Comparison of ENCODE assay signal across 16 cellular contexts in the genomic region with DNA sequence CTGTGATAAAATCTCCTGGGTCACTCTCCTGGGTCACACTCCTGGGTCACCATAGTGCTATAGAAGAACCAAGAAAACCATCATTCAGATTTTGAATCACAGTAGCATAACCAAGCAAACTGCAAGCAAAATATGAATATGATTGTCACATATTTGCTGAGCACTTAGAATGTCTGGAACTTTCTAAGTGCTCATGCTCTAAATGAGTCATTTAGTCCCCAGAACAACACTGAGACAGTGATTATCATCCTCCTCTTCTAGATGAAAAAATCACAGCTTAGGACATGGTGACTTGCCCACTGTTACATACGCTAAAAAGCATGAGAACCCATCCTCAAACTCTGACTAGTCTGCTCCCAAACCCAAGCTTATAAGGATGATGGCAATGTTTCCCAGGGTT. TPM values are rescaled to one million over a fixed set of nuclear protein-coding genes. Genes with fewer than 3 reads are reported as not detected.
DNase-seq lines count a peak whose midpoint lies in the region; ATAC-seq and TF ChIP-seq lines count a peak whose summit lies in the region.
"Had no signal": no experiment of that assay in that cellular context is flagged by ENCODE, and none has a peak within 500 bp of the region (broad histone marks: within the 10 kb centered on the region; RNA-seq: fewer than 3 reads in every experiment).

No MANE protein-coding gene starts in this region.

- H2BK12ac ChIP-seq in mesenchymal stem cell (ENCODE audit: low read length in 2 of 2): no peak overlapping the region

- CTCF ChIA-PET in IMR-90 (lab: Yijun Ruan, JAX): interaction anchor here (0.7 kb wide), 1 partner anchor 290 kb away, joined by 4 read pairs; no protein-coding TSS in a partner anchor

- H3K4me3 Mint-ChIP-seq in chondrocyte (ENCODE audit: unreplicated experiment): no peak overlapping the region
- H3K4me3 Mint-ChIP-seq: CD8-positive, alpha-beta T cell had no signal

- no peak overlapping the region for H3K56ac ChIP-seq in IMR-90 (ENCODE audit: extremely low read depth, insufficient read depth, low read length)

- peaks cover 28% of the 10 kb centered on the region for H3K36me3 Mint-ChIP-seq in chondrocyte (ENCODE audit: low read depth)
- H3K36me3 Mint-ChIP-seq: CD8-positive, alpha-beta T cell had no signal

- H3K9ac ChIP-seq in IMR-90 (ENCODE audit: low read depth, low read length) (no peak overlapping the region), mesenchymal stem cell (ENCODE audit: low read length) (no peak overlapping the region)

- no peak overlapping the region for H2AK5ac ChIP-seq in IMR-90 (ENCODE audit: low read depth, low read length)
- no peak overlapping the region for H2AK5ac ChIP-seq in mesenchymal stem cell (ENCODE audit: low read length, severe bottlenecking)

- H3K27ac ChIP-seq in IMR-90 (ENCODE audit: insufficient read depth, low read length) (no peak overlapping the region), mesenchymal stem cell (ENCODE audit: low read length, poor library complexity, severe bottlenecking) (no peak overlapping the region)

- H3K4me2 ChIP-seq in IMR-90 (ENCODE audit: low read depth, low read length) (no peak overlapping the region), mesenchymal stem cell (ENCODE audit: low read length, poor library complexity, severe bottlenecking) (no peak overlapping the region)

- no peak overlapping the region for H3K4ac ChIP-seq in IMR-90 (ENCODE audit: low read depth, low read length)
- H3K4ac ChIP-seq in mesenchymal stem cell (ENCODE audit: low read depth in 1 of 2, low read length in 2 of 2): no peak overlapping the region

- peaks cover 20% of the 10 kb centered on the region for H3K9me1 ChIP-seq in IMR-90 (ENCODE audit: insufficient read depth, low read length)

- no peak overlapping the region for H4K5ac ChIP-seq in IMR-90 (ENCODE audit: low read depth, low read length)

- H3K4me3 ChIP-seq in IMR-90 (ENCODE audit: insufficient read depth, low read depth, low read length): no peak overlapping the region
- H3K4me3 ChIP-seq in mesenchymal stem cell (ENCODE audit: insufficient read depth in 1 of 2, low read depth in 1 of 2, low read length in 2 of 2): no peak overlapping the region
- H3K4me3 ChIP-seq: GM12878 had no signal

- H3K9me3 Mint-ChIP-seq in chondrocyte (ENCODE audit: low read depth): peaks cover 10% of the 10 kb centered on the region

- H3K27me3 Mint-ChIP-seq in chondrocyte (ENCODE audit: low read depth): no peaks in the 10 kb centered on the region

- H2BK5ac ChIP-seq in IMR-90 (ENCODE audit: low read depth, low read length, poor library complexity, severe bottlenecking) (peak overlapping the region; percentile 38), mesenchymal stem cell (ENCODE audit: low read depth, low read length, poor library complexity, severe bottlenecking) (no peak overlapping the region)

- H3K18ac ChIP-seq in IMR-90 (ENCODE audit: low read depth, low read length) (no peak overlapping the region), mesenchymal stem cell (ENCODE audit: low read depth in 1 of 2, low read length in 2 of 2) (no peak overlapping the region)

- in situ Hi-C loops in IMR-90 (cut with MboI; ENCODE audit: low sequenced_read_pairs): no loop called here

- no peak overlapping the region for H2BK20ac ChIP-seq in IMR-90 (ENCODE audit: low read depth, low read length)

- TF ChIP-seq POLR2A in IMR-90 (IDR thresholded peaks at IDR 0.05; ENCODE audit: low read depth, low read length): no peak

- H3K23ac ChIP-seq in IMR-90 (ENCODE audit: low read depth, low read length): no peak overlapping the region
- H3K23ac ChIP-seq in mesenchymal stem cell (ENCODE audit: low read length in 2 of 2): no peak overlapping the region

- H2BK15ac ChIP-seq in IMR-90 (ENCODE audit: low read depth, low read length) (no peak overlapping the region), mesenchymal stem cell (ENCODE audit: low read depth, poor library complexity, severe bottlenecking) (no peak overlapping the region)

- no TSS peak for BruUV-seq in IMR-90 (replicated peaks; lab: Mats Ljungman, UMichigan)

- POLR2A ChIA-PET in IMR-90 (lab: Charles Lee; ENCODE audit: unreplicated experiment): no interaction called here

- H3K27ac Mint-ChIP-seq in chondrocyte (ENCODE audit: unreplicated experiment): peak overlapping the region; percentile 88
- H3K27ac Mint-ChIP-seq: CD8-positive, alpha-beta T cell had no signal

- H2BK120ac ChIP-seq in IMR-90 (ENCODE audit: low read depth, low read length) (no peak overlapping the region), mesenchymal stem cell (ENCODE audit: low read depth, low read length) (no peak overlapping the region)

- no peak overlapping the region for H4K91ac ChIP-seq in IMR-90 (ENCODE audit: insufficient read depth, low read depth, low read length)
- H4K91ac ChIP-seq in mesenchymal stem cell (ENCODE audit: low read length): no peak overlapping the region

- dilution Hi-C loops in IMR-90 (cut with HindIII; ENCODE audit: low sequenced_read_pairs, unreplicated experiment): no loop called here

- H4K8ac ChIP-seq in IMR-90 (ENCODE audit: low read depth in 2 of 2, low read length in 2 of 2): no peak overlapping the region; a peak in 1 of 4 replicates
- H4K8ac ChIP-seq in mesenchymal stem cell (ENCODE audit: low read length): no peak overlapping the region

- WGBS in IMR-90 (ENCODE audit: extremely low coverage in 2 of 2, insufficient read length in 1 of 2), 2 experiments: no CpG with 5 or more reads among the region's 1 CpG
- 100% methylated on average over 1 of the region's 1 CpG for WGBS in mesenchymal stem cell

- peaks cover 63% of the 10 kb centered on the region for H3K4me1 Mint-ChIP-seq in chondrocyte (ENCODE audit: low read depth)

- H3K14ac ChIP-seq in IMR-90 (replicated peaks; ENCODE audit: low read depth, low read length): no peak overlapping the region; the same call in 1 of the 2 replicates
- H3K14ac ChIP-seq in mesenchymal stem cell (ENCODE audit: low read length in 2 of 2): no peak overlapping the region

- no peak overlapping the region for H2AK9ac ChIP-seq in IMR-90 (replicated peaks; ENCODE audit: low read depth, low read length, poor library complexity)

- H3K4me1 ChIP-seq in IMR-90 (ENCODE audit: control insufficient read depth, insufficient read depth, low read length): peaks cover 6% of the 10 kb centered on the region
- H3K4me1 ChIP-seq in mesenchymal stem cell (ENCODE audit: control insufficient read depth, insufficient read depth, low read depth, low read length): peaks cover 3% of the 10 kb centered on the region

- no peak for TF ChIP-seq RAD21 in IMR-90 (IDR thresholded peaks at IDR 0.05; ENCODE audit: low read length)

- H3K27me3 ChIP-seq in IMR-90 (ENCODE audit: control insufficient read depth, insufficient read depth, low read length) (no peaks in the 10 kb centered on the region), mesenchymal stem cell (ENCODE audit: control insufficient read depth in 1 of 2, insufficient read depth in 1 of 2, low read length in 2 of 2) (no peaks in the 10 kb centered on the region)

- H3K36me3 ChIP-seq in IMR-90 (ENCODE audit: control insufficient read depth, insufficient read depth, low read length) (peaks cover 2% of the 10 kb centered on the region; the same call in 1 of the 2 replicates), mesenchymal stem cell (ENCODE audit: control insufficient read depth in 1 of 2, insufficient read depth in 2 of 2, low read depth in 1 of 2, low read length in 2 of 2) (peaks cover 0 to 3% of the 10 kb centered on the region in 2 experiments)

- H3K9me3 ChIP-seq in IMR-90 (ENCODE audit: control insufficient read depth, insufficient read depth, low read length) (0 out of 2 replicates have a peak, but pooled peaks cover 2% of the 10 kb centered on the region), mesenchymal stem cell (ENCODE audit: control insufficient read depth, low read length) (no peaks in the 10 kb centered on the region)

- DNase-seq in EH (ENCODE audit: low read depth) (peak; percentile 71), IMR-90 (peak; percentile 49), chondrocyte (ENCODE audit: low spot score) (no peak), mesenchymal stem cell (peak; percentile 47), KG1 (lab: John Stamatoyannopoulos, UW) (no peak), GOT3 (lab: John Stamatoyannopoulos, UW) (no peak)
- DNase-seq: CD8-positive, alpha-beta T cell; KBM-7; NCI-H1105; NCI-H1930; NCI-H510A; NCI-H82; SHP77 had no signal

- no peak for TF ChIP-seq CTCF in IMR-90 (conservative IDR thresholded peaks at IDR 0.05; ENCODE audit: low read depth, low read length)
- no peak for TF ChIP-seq CTCF in chondrocyte (IDR thresholded peaks at IDR 0.05)

- H4K20me1 ChIP-seq in IMR-90 (ENCODE audit: insufficient read depth, low read length): peaks cover 51% of the 10 kb centered on the region

- intact Hi-C loops in IMR-90 (cut with micrococcal nuclease): no loop called here

- ATAC-seq in IMR-90 (ENCODE audit: low read depth) (no peak), GM21381 (IDR thresholded peaks at IDR 0.05; ENCODE audit: unreplicated experiment) (no peak), GM21367 (IDR thresholded peaks at IDR 0.05; ENCODE audit: unreplicated experiment) (no peak)
- ATAC-seq: CD8-positive, alpha-beta T cell; GM12878 had no signal

- H2AFZ ChIP-seq in IMR-90 (replicated peaks; ENCODE audit: low read length, poor library complexity) (no peak overlapping the region), mesenchymal stem cell (ENCODE audit: low read depth, low read length) (no peak overlapping the region)

- peaks cover 28 to 74% of the 10 kb centered on the region in 2 experiments for H3K79me1 ChIP-seq in IMR-90 (ENCODE audit: low read depth in 1 of 2, low read length in 2 of 2)
- H3K79me1 ChIP-seq in mesenchymal stem cell (replicated peaks; ENCODE audit: low read length, poor library complexity, severe bottlenecking): peaks cover 25% of the 10 kb centered on the region

TF ChIP-seq in IMR-90, 13 proteins besides CTCF, POLR2A, EP300 and RAD21:
- no peak for TF ChIP-seq CHD1 (IDR thresholded peaks at IDR 0.05; ENCODE audit: low read depth, low read length)

RNA-seq across cellular contexts. Expression of a gene that starts 39.5 kb away (rescaled TPM):
- 94.5 and 108 TPM in 2 replicates for total RNA-seq in IMR-90 (2012; rRNA removed)
- 78.0 and 89.0 TPM in 2 replicates for polyA plus RNA-seq in IMR-90 (2012; rRNA removed)
- 18.8 and 40.9 TPM in 2 replicates for polyA plus RNA-seq in IMR-90 (2012; cell fraction: cytosol; rRNA removed)
- polyA plus RNA-seq in IMR-90 (2012; cell fraction: nucleus; rRNA removed; ENCODE audit: low replicate concordance): 9.2 and 40.9 TPM in 2 replicates
- 91.8 to 93.0 TPM (median 92.7 TPM) in 3 replicates for total RNA-seq in chondrocyte
- 48.3 TPM for polyA plus RNA-seq in mesenchymal stem cell (2013, experiment 1 of 2)
- 48.6 TPM for polyA plus RNA-seq in mesenchymal stem cell (2013, experiment 2 of 2)
- total RNA-seq: CD8-positive, alpha-beta T cell had no signal

Comparison
In these comparisons a context has a peak if more than half of its experiments do, and no peak if none do; other contexts are left out.
1. DNase-seq: peak in EH (single experiment), IMR-90 (single experiment) and mesenchymal stem cell (single experiment); none in chondrocyte (single experiment), KG1 (single experiment) and GOT3 (single experiment).